ENCODE assay signal across 8 cellular contexts in genomic region chr15:50353251-50353998, GRCh38. TPM values are rescaled to one million over a fixed set of nuclear protein-coding genes. Genes with fewer than 3 reads are reported as not detected.
DNase-seq lines count a peak whose midpoint lies in the region; ATAC-seq and TF ChIP-seq lines count a peak whose summit lies in the region.

No MANE protein-coding gene starts in this region.

- H3K9ac ChIP-seq in HUES48 (ENCODE audit: low read depth, low read length), result peak overlapping the region; percentile 99

- H3K4me1 Mint-ChIP-seq in WTC11 (peaks cover 45% of the 10 kb centered on the region), progenitor cell of endocrine pancreas (ENCODE audit: low read depth) (peaks cover 36% of the 10 kb centered on the region)

- peak overlapping the region; percentile 98 for H3K4me3 Mint-ChIP-seq in WTC11
- H3K4me3 Mint-ChIP-seq in progenitor cell of endocrine pancreas (ENCODE audit: low read depth), result peak overlapping the region; percentile 95

- no peak for TF ChIP-seq CTCF in WTC11 (IDR thresholded peaks at IDR 0.05)
- TF ChIP-seq CTCF in foreskin fibroblast (IDR thresholded peaks at IDR 0.05; ENCODE audit: low read depth, low read length), result no peak
- no peak for TF ChIP-seq CTCF in progenitor cell of endocrine pancreas (IDR thresholded peaks at IDR 0.05; ENCODE audit: unreplicated experiment)

- peak overlapping the region; percentile 99 for H3K27ac ChIP-seq in HUES48 (ENCODE audit: low read depth, low read length)

- CTCF ChIA-PET in WTC11 (lab: Charles Lee), result interaction anchor here (1.7 kb wide), 1 partner anchor 38 kb away, joined by 5 read pairs; no protein-coding TSS in a partner anchor

- H3K9me3 Mint-ChIP-seq in WTC11 (no peaks in the 10 kb centered on the region), progenitor cell of endocrine pancreas (ENCODE audit: low read depth) (no peaks in the 10 kb centered on the region)

- H3K4me3 ChIP-seq in HUES48 (ENCODE audit: low read depth, low read length) (peak overlapping the region; percentile 94), foreskin fibroblast (ENCODE audit: low read depth in 1 of 2, low read length in 2 of 2) (peak overlapping the region; percentile 97)

- ATAC-seq in WTC11 (no peak), GM21526 (IDR thresholded peaks at IDR 0.05; ENCODE audit: low FRiP score, unreplicated experiment) (no peak)

- H3K36me3 Mint-ChIP-seq in WTC11 (peaks cover 27% of the 10 kb centered on the region), progenitor cell of endocrine pancreas (ENCODE audit: insufficient read depth) (peaks cover 14% of the 10 kb centered on the region)

- H3K36me3 ChIP-seq in HUES48 (ENCODE audit: control insufficient read depth, insufficient read depth, low read length), result peaks cover 27% of the 10 kb centered on the region

- H3K9me3 ChIP-seq in HUES48 (ENCODE audit: control insufficient read depth, insufficient read depth, low read length), result no peaks in the 10 kb centered on the region

- POLR2A ChIA-PET in WTC11 (lab: Charles Lee), result interaction anchor here (0.6 kb wide), 2 partner anchors 16 to 71 kb away, joined by 3 to 4 read pairs; no protein-coding TSS in a partner anchor

- H3K27ac Mint-ChIP-seq in WTC11 (peak overlapping the region; percentile 100), progenitor cell of endocrine pancreas (peak overlapping the region; percentile 100)

- H3K27me3 ChIP-seq in HUES48 (ENCODE audit: control insufficient read depth, insufficient read depth, low read length), result no peaks in the 10 kb centered on the region

- DNase-seq in GM03348 (ENCODE audit: low spot score), result peak; percentile 72
- DNase-seq in WTC11 (ENCODE audit: low spot score), result no peak
- DNase-seq in foreskin fibroblast, result peak; percentile 79 to 84
- no peak for DNase-seq in progenitor cell of endocrine pancreas (ENCODE audit: low spot score, unreplicated experiment)
- DNase-seq in NK-92 (lab: John Stamatoyannopoulos, UW; ENCODE audit: unreplicated experiment), result no peak
- no peak for DNase-seq in islet precursor cell

- peaks cover 13% of the 10 kb centered on the region for H3K4me1 ChIP-seq in HUES48 (ENCODE audit: control insufficient read depth, insufficient read depth, low read length)

- no peaks in the 10 kb centered on the region for H3K27me3 Mint-ChIP-seq in WTC11 (ENCODE audit: low read depth)
- no peaks in the 10 kb centered on the region for H3K27me3 Mint-ChIP-seq in progenitor cell of endocrine pancreas

TF ChIP-seq in WTC11, 78 proteins besides CTCF, POLR2A, EP300 and RAD21:
- no peak for TF ChIP-seq ATF3 (CRISPR knock-in tag; conservative IDR thresholded peaks at IDR 0.05)
- TF ChIP-seq MLX (CRISPR knock-in tag; IDR thresholded peaks at IDR 0.05), result no peak
- TF ChIP-seq JAZF1 (CRISPR knock-in tag; IDR thresholded peaks at IDR 0.05), result no peak
- TF ChIP-seq NR3C1 (CRISPR knock-in tag; conservative IDR thresholded peaks at IDR 0.05; ENCODE audit: low read depth), result no peak
- TF ChIP-seq SMAD4 (CRISPR knock-in tag; IDR thresholded peaks at IDR 0.05), result no peak
- no peak for TF ChIP-seq KAT7 (CRISPR knock-in tag; IDR thresholded peaks at IDR 0.05; ENCODE audit: borderline replicate concordance)
- TF ChIP-seq ELF4 (CRISPR knock-in tag; IDR thresholded peaks at IDR 0.05; ENCODE audit: low read depth), result no peak
- no peak for TF ChIP-seq ZNF396 (CRISPR knock-in tag; IDR thresholded peaks at IDR 0.05; ENCODE audit: borderline replicate concordance)
- no peak for TF ChIP-seq USF2 (CRISPR knock-in tag; IDR thresholded peaks at IDR 0.05)
- TF ChIP-seq MXD4 (CRISPR knock-in tag; IDR thresholded peaks at IDR 0.05; ENCODE audit: borderline replicate concordance), result no peak
- no peak for TF ChIP-seq ZNF425 (CRISPR knock-in tag; conservative IDR thresholded peaks at IDR 0.05)
- TF ChIP-seq ZNF219 (CRISPR knock-in tag; IDR thresholded peaks at IDR 0.05; ENCODE audit: borderline replicate concordance), result no peak
- no peak for TF ChIP-seq GTF2I (CRISPR knock-in tag; conservative IDR thresholded peaks at IDR 0.05)

RNA-seq across cellular contexts. Expression of gene GABPB1, which starts 1.6 kb away (rescaled TPM):
- total RNA-seq in WTC11 (2021) (23.3 to 28.9 TPM (median 25.0 TPM) in 3 replicates), progenitor cell of endocrine pancreas (34.6 and 41.7 TPM in 2 replicates)

Comparison
In these comparisons a context has a peak if more than half of its experiments do, and no peak if none do; other contexts are left out.
1. DNase-seq: peak in GM03348 (single experiment) and foreskin fibroblast (2 of 2); none in WTC11 (single experiment), progenitor cell of endocrine pancreas (single experiment), NK-92 (single experiment) and islet precursor cell (single experiment).